11 cellular contexts compared by ENCODE assay signal in the genomic region with DNA sequence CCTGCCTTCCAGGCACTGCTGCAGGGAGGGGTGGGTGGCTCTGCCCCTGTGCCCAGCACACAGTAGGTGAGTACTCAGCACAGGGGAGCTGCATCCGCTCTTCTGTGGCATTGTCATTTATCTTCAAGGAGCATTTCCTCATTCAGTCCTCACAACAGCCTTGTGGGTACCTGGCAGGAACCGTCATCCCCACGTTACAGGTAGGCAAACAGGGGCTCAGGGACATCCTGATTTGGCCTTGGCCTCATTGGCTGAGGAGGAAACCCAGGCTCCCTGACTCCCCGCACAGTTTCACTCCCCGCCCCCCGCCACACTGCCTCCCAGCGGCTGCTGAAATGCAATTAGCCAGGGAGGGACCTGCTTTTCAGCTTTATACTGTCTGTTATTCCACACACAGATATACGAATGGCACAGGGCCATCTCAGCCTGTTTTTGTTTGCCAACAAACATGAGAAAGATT. TPM values are rescaled to one million over a fixed set of nuclear protein-coding genes. Genes with fewer than 3 reads are reported as not detected.
A peak's percentile ranks its signal among the peaks of the same experiment; 100 is the strongest.
DNase-seq lines count a peak whose midpoint lies in the region; ATAC-seq and TF ChIP-seq lines count a peak whose summit lies in the region.
"Had no signal": no experiment of that assay in that cellular context is flagged by ENCODE, and none has a peak within 500 bp of the region (broad histone marks: within the 10 kb centered on the region; RNA-seq: fewer than 3 reads in every experiment).

No MANE protein-coding gene starts in this region.

- H3K9me3 ChIP-seq in BE2C, result no peaks in the 10 kb centered on the region

- H3K27me3 Mint-ChIP-seq in activated CD4-positive, alpha-beta T cell treated with anti-CD3 and anti-CD28 coated beads, Interleukin-2, amount 10 ng/mL, durations not matched to agents 7 days and 5 days, result peaks cover 19% of the 10 kb centered on the region

- no peaks in the 10 kb centered on the region for H3K27me3 ChIP-seq in BE2C
- H3K27me3 ChIP-seq in kidney epithelial cell (ENCODE audit: control insufficient read depth, insufficient read depth, low read length), result no peaks in the 10 kb centered on the region

- H3K4me3 ChIP-seq in BE2C (ENCODE audit: low read depth, low read length), result no peak overlapping the region
- no peak overlapping the region for H3K4me3 ChIP-seq in kidney epithelial cell (ENCODE audit: low read depth, low read length)

- POLR2A ChIA-PET in activated CD4-positive, alpha-beta T cell treated with anti-CD3 and anti-CD28 coated beads, Interleukin-2, amount 10 ng/mL, durations not matched to agents 7 days and 5 days (lab: Charles Lee), result no interaction called here

- H3K36me3 ChIP-seq in BE2C (no peaks in the 10 kb centered on the region), kidney epithelial cell (ENCODE audit: control insufficient read depth, insufficient read depth, low read length) (no peaks in the 10 kb centered on the region)

- no peak overlapping the region for H3K27ac Mint-ChIP-seq in activated CD4-positive, alpha-beta T cell treated with anti-CD3 and anti-CD28 coated beads, Interleukin-2, amount 10 ng/mL, durations not matched to agents 7 days and 5 days
- H3K27ac Mint-ChIP-seq: stimulated activated effector memory CD8-positive, alpha-beta T cell treated with anti-CD3 and anti-CD28 coated beads, Interleukin-12 subunit alpha, Interleukin-12 subunit beta, amount 100 ng/mL, for 72 hours had no signal

- CTCF ChIA-PET in activated CD4-positive, alpha-beta T cell treated with anti-CD3 and anti-CD28 coated beads, Interleukin-2, amount 10 ng/mL, durations not matched to agents 7 days and 5 days (lab: Charles Lee), result interaction anchor here (1.1 to 1.8 kb wide), 2 partner anchors 21 to 35 kb away, joined by 3 to 4 read pairs; no protein-coding TSS in a partner anchor

- H3K4me3 Mint-ChIP-seq in activated CD4-positive, alpha-beta T cell treated with anti-CD3 and anti-CD28 coated beads, Interleukin-2, amount 10 ng/mL, durations not matched to agents 7 days and 5 days, result no peak overlapping the region
- H3K4me3 Mint-ChIP-seq: stimulated activated effector memory CD8-positive, alpha-beta T cell treated with anti-CD3 and anti-CD28 coated beads, Interleukin-12 subunit alpha, Interleukin-12 subunit beta, amount 100 ng/mL, for 72 hours had no signal

- no peaks in the 10 kb centered on the region for H3K9me3 Mint-ChIP-seq in activated CD4-positive, alpha-beta T cell treated with anti-CD3 and anti-CD28 coated beads, Interleukin-2, amount 10 ng/mL, durations not matched to agents 7 days and 5 days
- H3K9me3 Mint-ChIP-seq: stimulated activated effector memory CD8-positive, alpha-beta T cell treated with anti-CD3 and anti-CD28 coated beads, Interleukin-12 subunit alpha, Interleukin-12 subunit beta, amount 100 ng/mL, for 72 hours had no signal

- no peaks in the 10 kb centered on the region for H3K36me3 Mint-ChIP-seq in activated CD4-positive, alpha-beta T cell treated with anti-CD3 and anti-CD28 coated beads, Interleukin-2, amount 10 ng/mL, durations not matched to agents 7 days and 5 days (ENCODE audit: low read depth)
- H3K36me3 Mint-ChIP-seq: stimulated activated effector memory CD8-positive, alpha-beta T cell treated with anti-CD3 and anti-CD28 coated beads, Interleukin-12 subunit alpha, Interleukin-12 subunit beta, amount 100 ng/mL, for 72 hours had no signal

- peaks cover 15% of the 10 kb centered on the region for H3K4me1 Mint-ChIP-seq in activated CD4-positive, alpha-beta T cell treated with anti-CD3 and anti-CD28 coated beads, Interleukin-2, amount 10 ng/mL, durations not matched to agents 7 days and 5 days

- ATAC-seq in HG03432 (IDR thresholded peaks at IDR 0.05; ENCODE audit: unreplicated experiment) (no peak), HG02884 (IDR thresholded peaks at IDR 0.05; ENCODE audit: unreplicated experiment) (no peak)
- ATAC-seq: left ventricle myocardium superior; stimulated activated effector memory CD8-positive, alpha-beta T cell treated with anti-CD3 and anti-CD28 coated beads, Interleukin-12 subunit alpha, Interleukin-12 subunit beta, amount 100 ng/mL, for 72 hours had no signal

- peaks cover 7% of the 10 kb centered on the region for H3K4me1 ChIP-seq in BE2C

- peak; percentile 66 for DNase-seq in BE2C
- peak; percentile 20 for DNase-seq in activated CD4-positive, alpha-beta T cell treated with anti-CD3 and anti-CD28 coated beads, Interleukin-2, amount 10 ng/mL, durations not matched to agents 7 days and 5 days
- no peak for DNase-seq in kidney epithelial cell (ENCODE audit: low read depth)
- no peak for DNase-seq in activated CD4-positive, CD25-positive, alpha-beta regulatory T cell treated with anti-CD3 and anti-CD28 coated beads, Interleukin-2, amount 50 U/mL, for 72 hours
- DNase-seq in T-helper 9 cell, result no peak
- DNase-seq: left ventricle myocardium superior, NCI-H774 had no signal

- TF ChIP-seq CTCF in BE2C (IDR thresholded peaks at IDR 0.05; ENCODE audit: low read depth, low read length), result peak; percentile 54
- peak; percentile 40 for TF ChIP-seq CTCF in GM12873 (IDR thresholded peaks at IDR 0.05; ENCODE audit: insufficient read depth, low read depth, low read length, missing control alignments)
- peak; percentile 2 for TF ChIP-seq CTCF in kidney epithelial cell (IDR thresholded peaks at IDR 0.05; ENCODE audit: insufficient read depth, low read length, poor library complexity, severe bottlenecking)

RNA-seq across cellular contexts. Expression of a gene that starts 24.3 kb away (rescaled TPM):
- polyA plus RNA-seq in BE2C (2012; ENCODE audit: insufficient read depth, insufficient read length, low read depth), result not detected
- not detected for total RNA-seq in activated CD4-positive, alpha-beta T cell treated with anti-CD3 and anti-CD28 coated beads, Interleukin-2, amount 10 ng/mL, durations not matched to agents 7 days and 5 days
- total RNA-seq in kidney epithelial cell, result not detected in 2 replicates
- total RNA-seq: left ventricle myocardium superior had no signal

RNA-seq across cellular contexts. Expression of a gene that starts 49.1 kb away (rescaled TPM):
- polyA plus RNA-seq in BE2C (2012; ENCODE audit: insufficient read depth, insufficient read length, low read depth), result 33.6 TPM
- 10 to 100 TPM; 18.5 to 24.1 TPM for total RNA-seq in activated CD4-positive, alpha-beta T cell treated with anti-CD3 and anti-CD28 coated beads, Interleukin-2, amount 10 ng/mL, durations not matched to agents 7 days and 5 days
- 16.6 and 19.2 TPM in 2 replicates for total RNA-seq in kidney epithelial cell

Comparison
In these comparisons a context has a peak if more than half of its experiments do, and no peak if none do; other contexts are left out.
1. DNase-seq: peak in BE2C (single experiment) and activated CD4-positive, alpha-beta T cell treated with anti-CD3 and anti-CD28 coated beads, Interleukin-2, amount 10 ng/mL, durations not matched to agents 7 days and 5 days (single experiment); none in kidney epithelial cell (single experiment), activated CD4-positive, CD25-positive, alpha-beta regulatory T cell treated with anti-CD3 and anti-CD28 coated beads, Interleukin-2, amount 50 U/mL, for 72 hours (single experiment) and T-helper 9 cell (single experiment).
2. CTCF ChIP-seq: peak in every context shown above with its lines; median percentile 54 in BE2C; 40 in GM12873; 2 in kidney epithelial cell.